In genomic region chr16:71883193-71883848, GRCh38 we compare ENCODE assay signal across 1 cellular context.
TF ChIP-seq lines count a peak whose summit lies in the region.

No MANE protein-coding gene starts in this region.

TF ChIP-seq in HepG2, 621 proteins besides CTCF, POLR2A, EP300 and RAD21 (continued from another document and continues in another):
- TF ChIP-seq NCOA2 (CRISPR knock-in tag; IDR thresholded peaks at IDR 0.05) = 0 out of 2 replicates have a peak, but pooled peaks have one; percentile 0
- TF ChIP-seq GATAD1 (CRISPR knock-in tag; IDR thresholded peaks at IDR 0.05) = no peak
- no peak for TF ChIP-seq ZNF792 (CRISPR knock-in tag; IDR thresholded peaks at IDR 0.05)
- TF ChIP-seq HIC2 (CRISPR knock-in tag; IDR thresholded peaks at IDR 0.05; ENCODE audit: low read depth) = no peak
- TF ChIP-seq ZNF446 (CRISPR knock-in tag; IDR thresholded peaks at IDR 0.05) = 0 out of 2 replicates have a peak, but pooled peaks have one; percentile 57
- no peak for TF ChIP-seq ZBTB46 (CRISPR knock-in tag; IDR thresholded peaks at IDR 0.05; ENCODE audit: borderline replicate concordance)
- TF ChIP-seq REL (CRISPR knock-in tag; conservative IDR thresholded peaks at IDR 0.05) = no peak
- TF ChIP-seq ZNF432 (CRISPR knock-in tag; IDR thresholded peaks at IDR 0.05; ENCODE audit: borderline replicate concordance) = no peak
- TF ChIP-seq ZNF367 (CRISPR knock-in tag; IDR thresholded peaks at IDR 0.05; ENCODE audit: borderline replicate concordance) = no peak
- no peak for TF ChIP-seq HMGXB3 (CRISPR knock-in tag; IDR thresholded peaks at IDR 0.05; ENCODE audit: borderline replicate concordance)
- no peak for TF ChIP-seq U2AF1 (optimal IDR thresholded peaks at IDR 0.05; ENCODE audit: low read depth, low read length)
- no peak for TF ChIP-seq ASH2L (IDR thresholded peaks at IDR 0.05; ENCODE audit: insufficient read length, low read depth, low read length)
- TF ChIP-seq GATA4 (IDR thresholded peaks at IDR 0.05; ENCODE audit: borderline replicate concordance, low read depth) = no peak
- no peak for TF ChIP-seq KAT2B (IDR thresholded peaks at IDR 0.05; ENCODE audit: borderline replicate concordance, low read depth, low read length)
- TF ChIP-seq, protein P1, sequence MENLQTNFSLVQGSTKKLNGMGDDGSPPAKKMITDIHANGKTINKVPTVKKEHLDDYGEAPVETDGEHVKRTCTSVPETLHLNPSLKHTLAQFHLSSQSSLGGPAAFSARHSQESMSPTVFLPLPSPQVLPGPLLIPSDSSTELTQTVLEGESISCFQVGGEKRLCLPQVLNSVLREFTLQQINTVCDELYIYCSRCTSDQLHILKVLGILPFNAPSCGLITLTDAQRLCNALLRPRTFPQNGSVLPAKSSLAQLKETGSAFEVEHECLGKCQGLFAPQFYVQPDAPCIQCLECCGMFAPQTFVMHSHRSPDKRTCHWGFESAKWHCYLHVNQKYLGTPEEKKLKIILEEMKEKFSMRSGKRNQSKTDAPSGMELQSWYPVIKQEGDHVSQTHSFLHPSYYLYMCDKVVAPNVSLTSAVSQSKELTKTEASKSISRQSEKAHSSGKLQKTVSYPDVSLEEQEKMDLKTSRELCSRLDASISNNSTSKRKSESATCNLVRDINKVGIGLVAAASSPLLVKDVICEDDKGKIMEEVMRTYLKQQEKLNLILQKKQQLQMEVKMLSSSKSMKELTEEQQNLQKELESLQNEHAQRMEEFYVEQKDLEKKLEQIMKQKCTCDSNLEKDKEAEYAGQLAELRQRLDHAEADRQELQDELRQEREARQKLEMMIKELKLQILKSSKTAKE (CRISPR knock-in tag; IDR thresholded peaks at IDR 0.05; ENCODE audit: borderline replicate concordance) = 0 out of 2 replicates have a peak, but pooled peaks have one; percentile 21
- TF ChIP-seq, protein P2, sequence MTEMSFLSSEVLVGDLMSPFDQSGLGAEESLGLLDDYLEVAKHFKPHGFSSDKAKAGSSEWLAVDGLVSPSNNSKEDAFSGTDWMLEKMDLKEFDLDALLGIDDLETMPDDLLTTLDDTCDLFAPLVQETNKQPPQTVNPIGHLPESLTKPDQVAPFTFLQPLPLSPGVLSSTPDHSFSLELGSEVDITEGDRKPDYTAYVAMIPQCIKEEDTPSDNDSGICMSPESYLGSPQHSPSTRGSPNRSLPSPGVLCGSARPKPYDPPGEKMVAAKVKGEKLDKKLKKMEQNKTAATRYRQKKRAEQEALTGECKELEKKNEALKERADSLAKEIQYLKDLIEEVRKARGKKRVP (CRISPR knock-in tag; IDR thresholded peaks at IDR 0.05) = 0 out of 4 replicates have a peak, but pooled peaks of 1 of the 2 experiments have one; percentile 38
- no peak for TF ChIP-seq ZNF335 (CRISPR knock-in tag; IDR thresholded peaks at IDR 0.05)
- TF ChIP-seq ZNF724P (CRISPR knock-in tag; IDR thresholded peaks at IDR 0.05; ENCODE audit: borderline replicate concordance) = no peak
- no peak for TF ChIP-seq ZFX (CRISPR knock-in tag; IDR thresholded peaks at IDR 0.05; ENCODE audit: low read depth)
- no peak for TF ChIP-seq ZNF256 (CRISPR knock-in tag; conservative IDR thresholded peaks at IDR 0.05)
- no peak for TF ChIP-seq ZNF343 (CRISPR knock-in tag; IDR thresholded peaks at IDR 0.05)
- TF ChIP-seq ZNF710 (CRISPR knock-in tag; IDR thresholded peaks at IDR 0.05; ENCODE audit: borderline replicate concordance) = 0 out of 2 replicates have a peak, but pooled peaks have one; percentile 30
- TF ChIP-seq ZBTB21 (CRISPR knock-in tag; IDR thresholded peaks at IDR 0.05) = no peak
- TF ChIP-seq ZNF614 (CRISPR knock-in tag; IDR thresholded peaks at IDR 0.05; ENCODE audit: borderline replicate concordance) = no peak
- TF ChIP-seq HNF1B (CRISPR knock-in tag; IDR thresholded peaks at IDR 0.05) = no peak
- TF ChIP-seq ZNF749 (CRISPR knock-in tag; IDR thresholded peaks at IDR 0.05; ENCODE audit: borderline replicate concordance) = peak; percentile 31; the same call in 1 of the 2 replicates
- no peak for TF ChIP-seq SNRNP70 (IDR thresholded peaks at IDR 0.05; ENCODE audit: low read depth, low read length)
- peak; percentile 45; the same call in 1 of the 2 replicates for TF ChIP-seq IKZF5 (CRISPR knock-in tag; IDR thresholded peaks at IDR 0.05)
- TF ChIP-seq NFKBIZ (CRISPR knock-in tag; IDR thresholded peaks at IDR 0.05) = no peak
- no peak; the same call in 1 of the 2 replicates for TF ChIP-seq ZNF232 (CRISPR knock-in tag; IDR thresholded peaks at IDR 0.05; ENCODE audit: borderline replicate concordance)
- TF ChIP-seq RBFOX2 (IDR thresholded peaks at IDR 0.05; ENCODE audit: low read depth, low read length) = no peak
- no peak for TF ChIP-seq TRIM24 (CRISPR knock-in tag; IDR thresholded peaks at IDR 0.05)
- TF ChIP-seq, protein P3, sequence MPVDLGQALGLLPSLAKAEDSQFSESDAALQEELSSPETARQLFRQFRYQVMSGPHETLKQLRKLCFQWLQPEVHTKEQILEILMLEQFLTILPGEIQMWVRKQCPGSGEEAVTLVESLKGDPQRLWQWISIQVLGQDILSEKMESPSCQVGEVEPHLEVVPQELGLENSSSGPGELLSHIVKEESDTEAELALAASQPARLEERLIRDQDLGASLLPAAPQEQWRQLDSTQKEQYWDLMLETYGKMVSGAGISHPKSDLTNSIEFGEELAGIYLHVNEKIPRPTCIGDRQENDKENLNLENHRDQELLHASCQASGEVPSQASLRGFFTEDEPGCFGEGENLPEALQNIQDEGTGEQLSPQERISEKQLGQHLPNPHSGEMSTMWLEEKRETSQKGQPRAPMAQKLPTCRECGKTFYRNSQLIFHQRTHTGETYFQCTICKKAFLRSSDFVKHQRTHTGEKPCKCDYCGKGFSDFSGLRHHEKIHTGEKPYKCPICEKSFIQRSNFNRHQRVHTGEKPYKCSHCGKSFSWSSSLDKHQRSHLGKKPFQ (CRISPR knock-in tag; IDR thresholded peaks at IDR 0.05; ENCODE audit: insufficient replicate concordance) = no peak
- TF ChIP-seq EEA1 (CRISPR knock-in tag; IDR thresholded peaks at IDR 0.05; ENCODE audit: borderline replicate concordance) = no peak
